ENCODE assay signal across 8 cellular contexts in genomic region chr11:19978668-19979518, GRCh38.
DNase-seq lines count a peak whose midpoint lies in the region; ATAC-seq and TF ChIP-seq lines count a peak whose summit lies in the region.

No MANE protein-coding gene starts in this region.

- peaks cover 45% of the 10 kb centered on the region for H3K4me1 ChIP-seq in skeletal muscle satellite cell (ENCODE audit: control insufficient read depth, insufficient read depth, low read length)

- H3K27ac ChIP-seq in coronary artery = peak overlapping the region; percentile 3 to 64

- TF ChIP-seq CTCF in coronary artery (IDR thresholded peaks at IDR 0.05) = no peak

- peak; percentile 79 for DNase-seq in DMS79 treated with DMSO at 0.1 percent for 48 hours (lab: John Stamatoyannopoulos, UW)
- no peak for DNase-seq in coronary artery (ENCODE audit: low spot score)
- DNase-seq in stimulated activated CD4-positive, alpha-beta T cell treated with anti-CD3 and anti-CD28 coated beads, Interleukin-2, amount 100 ng/mL, for 48 hours = no peak
- DNase-seq in stimulated activated CD4-positive, alpha-beta T cell treated with anti-CD3 and anti-CD28 coated beads, Interleukin-4, amount 100 ng/mL, for 1 hour = no peak
- DNase-seq in H7 = no peak

- H3K4me3 ChIP-seq in coronary artery = no peak overlapping the region
- H3K4me3 ChIP-seq in skeletal muscle satellite cell (ENCODE audit: low read length) = no peak overlapping the region
- H3K4me3 ChIP-seq in H7 (ENCODE audit: insufficient read depth, low read depth, low read length) = no peak overlapping the region

- no peaks in the 10 kb centered on the region for H3K9me3 ChIP-seq in skeletal muscle satellite cell (replicated peaks; ENCODE audit: low read length)

- H3K27me3 ChIP-seq in skeletal muscle satellite cell (ENCODE audit: control insufficient read depth, insufficient read depth, low read length) (no peaks in the 10 kb centered on the region), H7 (ENCODE audit: control insufficient read depth, insufficient read depth, low read length) (no peaks in the 10 kb centered on the region)

- H3K36me3 ChIP-seq in skeletal muscle satellite cell (ENCODE audit: insufficient read depth, low read length) (peaks cover 52% of the 10 kb centered on the region), H7 (replicated peaks; ENCODE audit: control insufficient read depth, insufficient read depth, low read length) (no peaks in the 10 kb centered on the region)

- H3K9ac ChIP-seq in skeletal muscle satellite cell (ENCODE audit: low read depth, low read length) = no peak overlapping the region

- ATAC-seq in GM19468 (IDR thresholded peaks at IDR 0.05; ENCODE audit: extremely low read depth, unreplicated experiment) (peak; percentile 48), HG03521 (IDR thresholded peaks at IDR 0.05; ENCODE audit: unreplicated experiment) (peak; percentile 45)

- peak overlapping the region; percentile 1 for H3K4me2 ChIP-seq in skeletal muscle satellite cell (ENCODE audit: low read length)
